Comparison of ENCODE assay signal across 9 cellular contexts in genomic region chr9:133141833-133142594, GRCh38. TPM values are rescaled to one million over a fixed set of nuclear protein-coding genes. Genes with fewer than 3 reads are reported as not detected.
A peak's percentile ranks its signal among the peaks of the same experiment; 100 is the strongest.
DNase-seq lines count a peak whose midpoint lies in the region; ATAC-seq and TF ChIP-seq lines count a peak whose summit lies in the region.
"Had no signal": no experiment of that assay in that cellular context is flagged by ENCODE, and none has a peak within 500 bp of the region (broad histone marks: within the 10 kb centered on the region; RNA-seq: fewer than 3 reads in every experiment).

No MANE protein-coding gene starts in this region.

- H3K36me3 ChIP-seq in heart left ventricle = no peaks in the 10 kb centered on the region
- peaks cover 2% of the 10 kb centered on the region; the same call in 1 of the 2 replicates for H3K36me3 ChIP-seq in Caco-2 (ENCODE audit: control insufficient read depth, insufficient read depth, low read length)

- peaks cover 4 to 78% (median 43%) of the 10 kb centered on the region in 12 donors for H3K4me1 ChIP-seq in heart left ventricle
- H3K4me1 ChIP-seq in Caco-2 = peaks cover 14% of the 10 kb centered on the region; the same call in 1 of the 2 replicates

- 41 to 50% (median 46%) methylated on average over 15 to 16 of the region's 16 CpGs for WGBS in heart left ventricle, 4 donors

- H3K4me1 Mint-ChIP-seq in stimulated activated naive B cell treated with anti-CD40 and anti-IgM and Interleukin-4, amounts not matched to agents 10 μg/mL and 1 μg/mL and 100 μg/mL, for 72 hours = peaks cover 43 to 64% of the 10 kb centered on the region in 2 donors
- H3K4me1 Mint-ChIP-seq in Caco-2 (ENCODE audit: low read depth, unreplicated experiment) = peaks cover 1% of the 10 kb centered on the region

- H3K36me3 Mint-ChIP-seq in stimulated activated naive B cell treated with anti-CD40 and anti-IgM and Interleukin-4, amounts not matched to agents 10 μg/mL and 1 μg/mL and 100 μg/mL, for 72 hours = peaks cover 5 to 6% of the 10 kb centered on the region in 2 donors
- peaks cover 11% of the 10 kb centered on the region for H3K36me3 Mint-ChIP-seq in Caco-2 (ENCODE audit: insufficient read depth, unreplicated experiment)

- no peaks in the 10 kb centered on the region for H3K9me3 Mint-ChIP-seq in stimulated activated naive B cell treated with anti-CD40 and anti-IgM and Interleukin-4, amounts not matched to agents 10 μg/mL and 1 μg/mL and 100 μg/mL, for 72 hours
- H3K9me3 Mint-ChIP-seq in Caco-2 (ENCODE audit: unreplicated experiment) = no peaks in the 10 kb centered on the region

- TF ChIP-seq POLR2A in heart left ventricle (IDR thresholded peaks at IDR 0.05) = no peak

- no peaks in the 10 kb centered on the region for H3K27me3 Mint-ChIP-seq in stimulated activated naive B cell treated with anti-CD40 and anti-IgM and Interleukin-4, amounts not matched to agents 10 μg/mL and 1 μg/mL and 100 μg/mL, for 72 hours
- H3K27me3 Mint-ChIP-seq in Caco-2 (ENCODE audit: insufficient read depth, unreplicated experiment) = no peaks in the 10 kb centered on the region

- H3K4me3 ChIP-seq in heart left ventricle (no peak overlapping the region), Caco-2 (ENCODE audit: low read depth, low read length) (no peak overlapping the region)

- H3K9me3 ChIP-seq in heart left ventricle (no peaks in the 10 kb centered on the region), Caco-2 (no peaks in the 10 kb centered on the region)

- DNase-seq in NCI-H2029 (lab: John Stamatoyannopoulos, UW) (peak; percentile 80), heart left ventricle (peak in 2 of 5 donors; percentile 59 to 87), Caco-2 (no peak), RKO (ENCODE audit: low spot score) (no peak), SHP77 (lab: John Stamatoyannopoulos, UW) (no peak), kidney glomerular epithelial cell (lab: John Stamatoyannopoulos, UW) (no peak)
- DNase-seq in activated CD8-positive, alpha-beta memory T cell treated with anti-CD3 and anti-CD28 coated beads, Interleukin-2, amount 50 U/mL, for 48 hours = peak; percentile 76
- no peak for DNase-seq in stimulated activated naive B cell treated with anti-CD40 and anti-IgM and Interleukin-4, amounts not matched to agents 10 μg/mL and 1 μg/mL and 100 μg/mL, for 72 hours
- DNase-seq: NCI-H1694 treated with DMSO at 0.1 percent for 48 hours had no signal

- BruUV-seq in Caco-2 (replicated peaks; lab: Mats Ljungman, UMichigan) = no TSS peak

- intact Hi-C loops in heart left ventricle (cut with DNase I) = loop anchor here in 3 of 10 donors (2.0 to 10.0 kb wide), 4 partner anchors 39 to 110 kb away; partner anchors contain the start of gene GTF3C5 (in 1 of the 3)
- intact Hi-C loops in Caco-2 (cut with micrococcal nuclease; ENCODE audit: unreplicated experiment) = no loop called here

- H3K27me3 ChIP-seq in heart left ventricle (no peaks in the 10 kb centered on the region), Caco-2 (replicated peaks; ENCODE audit: control insufficient read depth, insufficient read depth, low read length) (no peaks in the 10 kb centered on the region)

- H3K27ac ChIP-seq in heart left ventricle = peak overlapping the region in 9 of 12 donors; percentile 15 to 91 (median 56)

- CTCF ChIA-PET in Caco-2 (lab: Charles Lee) = no interaction called here

- peak overlapping the region; percentile 62 to 64 for H3K4me3 Mint-ChIP-seq in stimulated activated naive B cell treated with anti-CD40 and anti-IgM and Interleukin-4, amounts not matched to agents 10 μg/mL and 1 μg/mL and 100 μg/mL, for 72 hours
- H3K4me3 Mint-ChIP-seq in Caco-2 (ENCODE audit: unreplicated experiment) = no peak overlapping the region

- POLR2A ChIA-PET in Caco-2 (lab: Charles Lee) = no interaction called here

- peak overlapping the region; percentile 90 for H3K27ac Mint-ChIP-seq in stimulated activated naive B cell treated with anti-CD40 and anti-IgM and Interleukin-4, amounts not matched to agents 10 μg/mL and 1 μg/mL and 100 μg/mL, for 72 hours
- no peak overlapping the region for H3K27ac Mint-ChIP-seq in Caco-2 (ENCODE audit: unreplicated experiment)

- peak; percentile 10 to 81 (median 54) for ATAC-seq in heart left ventricle
- peak; percentile 16 to 19 for ATAC-seq in stimulated activated naive B cell treated with anti-CD40 and anti-IgM and Interleukin-4, amounts not matched to agents 10 μg/mL and 1 μg/mL and 100 μg/mL, for 72 hours (replicated peaks)

- TF ChIP-seq CTCF in heart left ventricle (IDR thresholded peaks at IDR 0.05) (no peak), Caco-2 (IDR thresholded peaks at IDR 0.05; ENCODE audit: insufficient read depth in 1 of 2, low read depth in 1 of 2, low read length in 1 of 2, severe bottlenecking in 1 of 2, unreplicated experiment in 1 of 2) (no peak)

RNA-seq across cellular contexts. Expression of gene RALGDS, which starts 21.0 kb away (rescaled TPM):
- total RNA-seq in heart left ventricle = 10 to 100 TPM; 17.8 to 70.1 (median 26.6) TPM
- polyA plus RNA-seq in heart left ventricle = 10 to 100 TPM; 18.3 to 24.8 TPM
- total RNA-seq in Caco-2 (2022) = 18.7 and 19.7 TPM in 2 replicates

RNA-seq across cellular contexts. Expression of gene GBGT1, which starts 21.7 kb away (rescaled TPM):
- total RNA-seq in heart left ventricle (10 to 100 TPM in 2 of 9 donors, 1 to 10 TPM in 7; 4.6 to 22.5 (median 7.1) TPM), Caco-2 (2022) (0.14 and 0.16 TPM in 2 replicates)
- 1 to 10 TPM; 5.4 to 7.0 TPM for polyA plus RNA-seq in heart left ventricle

Comparison
In these comparisons a context has a peak if more than half of its experiments do, and no peak if none do; other contexts are left out.
1. DNase-seq: peak in NCI-H2029 (single experiment) and activated CD8-positive, alpha-beta memory T cell treated with anti-CD3 and anti-CD28 coated beads, Interleukin-2, amount 50 U/mL, for 48 hours (single experiment); none in stimulated activated naive B cell treated with anti-CD40 and anti-IgM and Interleukin-4, amounts not matched to agents 10 μg/mL and 1 μg/mL and 100 μg/mL, for 72 hours (single experiment), Caco-2 (0 of 2), RKO (single experiment), SHP77 (0 of 2) and kidney glomerular epithelial cell (single experiment).